1 cellular context compared by ENCODE assay signal in the genomic region with DNA sequence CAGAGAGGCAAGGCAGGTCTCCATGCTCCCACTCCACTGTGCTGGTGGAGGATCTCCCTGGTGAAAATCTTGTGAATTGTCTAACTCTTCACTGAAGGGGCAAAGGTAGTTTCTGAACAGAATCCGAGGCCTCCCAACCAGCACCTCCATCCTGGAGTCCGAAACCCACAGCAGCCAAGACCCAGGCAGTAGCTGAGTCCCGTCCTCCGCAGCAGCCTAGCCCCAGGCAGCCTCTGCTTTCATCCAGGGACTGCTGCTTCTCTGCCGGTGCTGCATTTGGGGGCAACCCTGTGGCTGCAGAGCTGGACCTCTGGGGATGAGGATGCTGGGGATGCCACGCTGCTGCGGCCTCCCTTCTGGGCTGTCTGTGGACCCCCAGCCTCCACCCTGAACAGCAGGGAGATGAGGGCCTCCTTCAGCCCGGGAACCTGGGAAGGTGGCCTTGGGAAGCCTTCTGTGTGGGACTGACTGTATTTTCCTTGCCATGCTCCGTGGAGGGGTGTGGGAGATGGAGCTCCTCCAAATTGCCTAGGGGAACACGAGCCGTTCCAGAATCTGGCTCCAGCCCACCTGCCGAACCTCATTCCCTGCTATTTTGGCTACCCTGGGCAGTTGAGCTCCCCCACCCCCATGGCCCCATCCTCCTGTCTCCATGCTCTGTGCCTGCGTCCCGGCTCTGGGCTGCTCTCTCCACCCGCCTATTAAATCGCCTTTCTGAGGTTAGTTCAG.
TF ChIP-seq lines count a peak whose summit lies in the region.

No MANE protein-coding gene starts in this region.

TF ChIP-seq in A549, 52 proteins besides CTCF, POLR2A, EP300 and RAD21 (continued from another document):
- no peak for TF ChIP-seq FOXS1 (CRISPR knock-in tag; IDR thresholded peaks at IDR 0.05)
